Comparison of ENCODE assay signal across 8 cellular contexts in the genomic region with DNA sequence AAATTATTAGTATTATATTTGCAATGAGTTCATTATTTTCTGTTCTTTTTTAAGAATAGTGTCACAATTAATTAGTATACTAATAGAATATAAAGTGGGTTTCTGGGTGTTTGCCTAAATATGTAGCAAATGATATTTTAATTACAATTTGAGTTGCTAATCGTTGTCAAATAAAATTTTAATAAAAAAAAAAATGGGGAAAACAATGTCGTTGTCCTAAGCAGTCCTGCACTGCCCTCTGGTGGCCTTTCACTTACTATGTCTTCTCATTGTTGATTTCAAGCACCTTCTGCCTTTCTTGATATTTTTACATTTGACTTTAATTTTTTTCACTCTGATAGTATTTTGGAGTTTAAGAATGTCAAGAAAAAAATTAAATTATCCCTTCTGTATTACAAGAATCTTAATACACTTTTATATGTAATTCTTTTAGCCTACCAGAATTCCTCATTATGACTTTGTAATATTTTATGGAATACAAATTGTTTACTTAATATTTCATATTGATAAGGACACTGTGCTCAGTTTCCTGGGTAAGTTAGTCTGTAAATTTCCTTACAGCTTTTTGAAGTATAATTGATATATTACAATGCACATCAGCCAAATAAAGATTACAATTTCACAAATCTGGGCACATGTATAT.
DNase-seq lines count a peak whose midpoint lies in the region; ATAC-seq, FAIRE-seq and TF ChIP-seq lines count a peak whose summit lies in the region.

No MANE protein-coding gene starts in this region.

- H3K79me2 ChIP-seq in HCT116 (ENCODE audit: insufficient read depth, low read length) (no peaks in the 10 kb centered on the region), osteoblast (ENCODE audit: insufficient read depth, low read length) (no peaks in the 10 kb centered on the region)

- no peaks in the 10 kb centered on the region for H3K4me1 Mint-ChIP-seq in Caco-2 (ENCODE audit: low read depth, unreplicated experiment)

- no peak for ATAC-seq in HCT116
- ATAC-seq in HG02571 (IDR thresholded peaks at IDR 0.05; ENCODE audit: unreplicated experiment), result no peak
- ATAC-seq in HG03196 (IDR thresholded peaks at IDR 0.05; ENCODE audit: unreplicated experiment), result no peak

- CTCF ChIA-PET in Caco-2 (lab: Charles Lee), result no interaction called here
- CTCF ChIA-PET in HCT116 (lab: Charles Lee), result no interaction called here

- TF ChIP-seq POLR2A in HCT116 (IDR thresholded peaks at IDR 0.05; ENCODE audit: borderline replicate concordance, extremely low read depth, insufficient read depth, insufficient read length), result no peak

- TF ChIP-seq RAD21 in HCT116 (IDR thresholded peaks at IDR 0.05; ENCODE audit: low read depth), result peak; percentile 40; the same call in 1 of the 2 replicates

- intact Hi-C loops in Caco-2 (cut with micrococcal nuclease; ENCODE audit: unreplicated experiment) (loop anchor here (1.0 kb wide), 1 partner anchor 36 kb away; no protein-coding TSS in a partner anchor), HCT116 (cut with micrococcal nuclease) (no loop called here)

- H3K27me3 Mint-ChIP-seq in Caco-2 (ENCODE audit: insufficient read depth, unreplicated experiment), result no peaks in the 10 kb centered on the region

- TF ChIP-seq CTCF in Caco-2 (IDR thresholded peaks at IDR 0.05; ENCODE audit: insufficient read depth in 1 of 2, low read depth in 1 of 2, low read length in 1 of 2, severe bottlenecking in 1 of 2, unreplicated experiment in 1 of 2) (peak; percentile 50 to 60), HCT116 (IDR thresholded peaks at IDR 0.05 in 2 of 3, conservative IDR thresholded peaks at IDR 0.05 in 1 of 3; ENCODE audit: borderline replicate concordance in 1 of 3, insufficient read depth in 1 of 3, low read depth in 2 of 3, low read length in 2 of 3) (peak; percentile 19 to 57 (median 46); a peak in 4 of 6 replicates), osteoblast (IDR thresholded peaks at IDR 0.05; ENCODE audit: extremely low read depth, low read depth, low read length) (peak; percentile 79)

- H3K27ac ChIP-seq in HCT116 (ENCODE audit: low read depth, low read length) (no peak overlapping the region), osteoblast (ENCODE audit: low read depth, low read length) (no peak overlapping the region)

- H3K27me3 ChIP-seq in Caco-2 (replicated peaks; ENCODE audit: control insufficient read depth, insufficient read depth, low read length), result no peaks in the 10 kb centered on the region
- H3K27me3 ChIP-seq in HCT116 (ENCODE audit: insufficient read depth, low read length), result no peaks in the 10 kb centered on the region
- peaks cover 12% of the 10 kb centered on the region for H3K27me3 ChIP-seq in osteoblast (ENCODE audit: insufficient read depth, low read length)

- no peaks in the 10 kb centered on the region for H3K9me2 ChIP-seq in HCT116 (ENCODE audit: insufficient read depth)

- H3K4me2 ChIP-seq in HCT116 (ENCODE audit: low read length) (no peak overlapping the region), osteoblast (ENCODE audit: insufficient read depth, low read length) (no peak overlapping the region)

- H3K4me3 ChIP-seq in Caco-2 (ENCODE audit: low read depth, low read length) (no peak overlapping the region), HCT116 (replicated peaks in 1 of 2; ENCODE audit: low read depth in 1 of 2, low read length in 2 of 2) (no peak overlapping the region), osteoblast (ENCODE audit: insufficient read depth, low read length) (no peak overlapping the region)

- POLR2A ChIA-PET in Caco-2 (lab: Charles Lee) (no interaction called here), HCT116 (lab: Charles Lee) (no interaction called here)

- no peak overlapping the region for H3K9ac ChIP-seq in HCT116 (ENCODE audit: low read length)

- DNase-seq in Caco-2, result peak in 1 of 2 experiments; percentile 36
- DNase-seq in HCT116 (ENCODE audit: low read depth, low spot score), result peak; percentile 15
- peak; percentile 35 for DNase-seq in RCC 7860 (ENCODE audit: low spot score)
- DNase-seq in osteoblast (ENCODE audit: insufficient read length, low spot score, missing footprints), result no peak
- DNase-seq in activated T-cell treated with anti-CD3 and anti-CD28 coated beads, Interleukin-2, amount 50 U/mL, for 1 hour, result no peak

- no peak overlapping the region for H3K4me3 Mint-ChIP-seq in Caco-2 (ENCODE audit: unreplicated experiment)

- H3K9me3 Mint-ChIP-seq in Caco-2 (ENCODE audit: unreplicated experiment), result peaks cover 21% of the 10 kb centered on the region

- BruUV-seq in Caco-2 (replicated peaks; lab: Mats Ljungman, UMichigan) (no TSS peak), HCT116 (replicated peaks; lab: Mats Ljungman, UMichigan) (no TSS peak)

- no peaks in the 10 kb centered on the region for H3K36me3 Mint-ChIP-seq in Caco-2 (ENCODE audit: insufficient read depth, unreplicated experiment)

- H3K36me3 ChIP-seq in Caco-2 (ENCODE audit: control insufficient read depth, insufficient read depth, low read length) (no peaks in the 10 kb centered on the region), HCT116 (ENCODE audit: control insufficient read depth in 1 of 2, insufficient read depth in 2 of 2, low read length in 2 of 2) (no peaks in the 10 kb centered on the region), osteoblast (ENCODE audit: insufficient read depth, low read length) (no peaks in the 10 kb centered on the region)

- no peak overlapping the region for H2AFZ ChIP-seq in HCT116 (ENCODE audit: low read depth, low read length, poor library complexity, severe bottlenecking)
- no peak overlapping the region for H2AFZ ChIP-seq in osteoblast (ENCODE audit: low read length)

- no peak overlapping the region for H3K27ac Mint-ChIP-seq in Caco-2 (ENCODE audit: unreplicated experiment)

- H4K20me1 ChIP-seq in HCT116 (ENCODE audit: insufficient read depth) (no peaks in the 10 kb centered on the region), osteoblast (ENCODE audit: insufficient read depth, low read length) (no peaks in the 10 kb centered on the region)

- RAD21 ChIA-PET in HCT116 (lab: Charles Lee; ENCODE audit: low non-redundant PET in 1 of 2, low total read pairs in 2 of 2, uncharacterized antibody in 2 of 2, unreplicated experiment in 2 of 2), result no interaction called here

- FAIRE-seq in RCC 7860 (lab: Jason Lieb, UNC) (peak; percentile 73), endometrium (lab: Jason Lieb, UNC) (peak; percentile 87)

- H3K9me3 ChIP-seq in Caco-2, result peaks cover 18% of the 10 kb centered on the region
- no peaks in the 10 kb centered on the region; a peak in 1 of 4 replicates for H3K9me3 ChIP-seq in HCT116 (ENCODE audit: control insufficient read depth in 1 of 2, insufficient read depth in 1 of 2, low read depth in 1 of 2, low read length in 2 of 2)
- H3K9me3 ChIP-seq in osteoblast (ENCODE audit: low read depth, low read length), result no peaks in the 10 kb centered on the region

- H3K4me1 ChIP-seq in Caco-2 (no peaks in the 10 kb centered on the region), HCT116 (ENCODE audit: control insufficient read depth in 1 of 2, insufficient read depth in 2 of 2, low read length in 2 of 2) (no peaks in the 10 kb centered on the region), osteoblast (ENCODE audit: insufficient read depth, low read length) (no peaks in the 10 kb centered on the region)

TF ChIP-seq in HCT116, 20 proteins besides CTCF, POLR2A, EP300 and RAD21:
- no peak for TF ChIP-seq ATF3 (IDR thresholded peaks at IDR 0.05)
- no peak for TF ChIP-seq SP1 (IDR thresholded peaks at IDR 0.05; ENCODE audit: low read depth)
- TF ChIP-seq MAX (IDR thresholded peaks at IDR 0.05), result no peak

Comparison
In these comparisons a context has a peak if more than half of its experiments do, and no peak if none do; other contexts are left out.
1. DNase-seq: peak in HCT116 (single experiment) and RCC 7860 (single experiment); none in osteoblast (single experiment) and activated T-cell treated with anti-CD3 and anti-CD28 coated beads, Interleukin-2, amount 50 U/mL, for 1 hour (single experiment).
2. Peak in every context shown above with its lines, with median percentiles within 50 percentile points of each other: CTCF ChIP-seq.